Comparison of ENCODE assay signal across 28 cellular contexts in genomic region chr14:101945171-101945570, GRCh38. TPM values are rescaled to one million over a fixed set of nuclear protein-coding genes. Genes with fewer than 3 reads are reported as not detected.
DNase-seq lines count a peak whose midpoint lies in the region; ATAC-seq, FAIRE-seq and TF ChIP-seq lines count a peak whose summit lies in the region.
"Had no signal": no experiment of that assay in that cellular context is flagged by ENCODE, and none has a peak within 500 bp of the region (broad histone marks: within the 10 kb centered on the region; RNA-seq: fewer than 3 reads in every experiment).

No MANE protein-coding gene starts in this region.

- peaks cover 19% of the 10 kb centered on the region for H3K4me1 Mint-ChIP-seq in activated B cell treated with CpG ODN at 0.5 μM for 24 hours
- peaks cover 13% of the 10 kb centered on the region for H3K4me1 Mint-ChIP-seq in progenitor cell of endocrine pancreas (ENCODE audit: low read depth)

- peaks cover 11% of the 10 kb centered on the region for H3K36me3 Mint-ChIP-seq in activated B cell treated with CpG ODN at 0.5 μM for 24 hours (ENCODE audit: low read depth)
- no peaks in the 10 kb centered on the region for H3K36me3 Mint-ChIP-seq in progenitor cell of endocrine pancreas (ENCODE audit: insufficient read depth)

- H3K27ac Mint-ChIP-seq in activated B cell treated with CpG ODN at 0.5 μM for 24 hours (no peak overlapping the region), progenitor cell of endocrine pancreas (no peak overlapping the region)
- H3K27ac Mint-ChIP-seq: activated naive CD4-positive, alpha-beta T cell treated with anti-CD3 and anti-CD28 coated beads for 36 hours; CD8-positive, alpha-beta T cell had no signal

- 13 to 32% (median 26%) methylated on average over 5 of the region's 5 CpGs for WGBS in small intestine, 3 donors

- no peak overlapping the region for H3K4me3 ChIP-seq in small intestine (ENCODE audit: low read depth in 1 of 2, low read length in 2 of 2)
- H3K4me3 ChIP-seq: SK-N-MC, skin epidermis, tibial artery had no signal

- FAIRE-seq in small intestine (lab: Jason Lieb, UNC), result no peak
- FAIRE-seq: bronchial epithelial cell had no signal

- ATAC-seq in activated B cell treated with CpG ODN at 0.5 μM for 24 hours (ENCODE audit: low read depth) (no peak), HG02870 (IDR thresholded peaks at IDR 0.05; ENCODE audit: unreplicated experiment) (no peak), HG03520 (IDR thresholded peaks at IDR 0.05; ENCODE audit: unreplicated experiment) (no peak)
- ATAC-seq: CD8-positive, alpha-beta T cell; left colon had no signal

- H3K4me1 ChIP-seq in small intestine (ENCODE audit: control insufficient read depth in 2 of 2, insufficient read depth in 1 of 2, low read depth in 1 of 2, low read length in 1 of 2), result peaks cover 0 to 3% of the 10 kb centered on the region in 2 donors

- peaks cover 0 to 2% of the 10 kb centered on the region in 2 donors for H3K27me3 ChIP-seq in small intestine (ENCODE audit: control insufficient read depth in 2 of 2, insufficient read depth in 2 of 2, low read length in 2 of 2)

- H3K9me3 Mint-ChIP-seq in activated B cell treated with CpG ODN at 0.5 μM for 24 hours (no peaks in the 10 kb centered on the region), progenitor cell of endocrine pancreas (ENCODE audit: low read depth) (no peaks in the 10 kb centered on the region)
- H3K9me3 Mint-ChIP-seq: activated naive CD4-positive, alpha-beta T cell treated with anti-CD3 and anti-CD28 coated beads for 36 hours; CD8-positive, alpha-beta T cell had no signal

- no peaks in the 10 kb centered on the region for H3K36me3 ChIP-seq in small intestine (ENCODE audit: control insufficient read depth in 2 of 2, insufficient read depth in 2 of 2, low read length in 2 of 2)
- H3K36me3 ChIP-seq: tibial artery had no signal

- CTCF ChIA-PET in activated B cell treated with CpG ODN at 0.5 μM for 24 hours (lab: Charles Lee), result no interaction called here

- TF ChIP-seq CTCF in activated B cell treated with CpG ODN at 0.5 μM for 24 hours (IDR thresholded peaks at IDR 0.05) (no peak), progenitor cell of endocrine pancreas (IDR thresholded peaks at IDR 0.05; ENCODE audit: unreplicated experiment) (no peak)

- peak; percentile 21 for DNase-seq in activated effector memory CD4-positive, alpha-beta T cell treated with anti-CD3 and anti-CD28 coated beads, Interleukin-2, amount 50 U/mL, for 16 hours
- DNase-seq in activated effector memory CD4-positive, alpha-beta T cell treated with Interleukin-2 at 50 U/mL for 16 hours, result no peak
- DNase-seq in activated B cell treated with CpG ODN at 0.5 μM for 24 hours (no peak), iPS-NIHi11 (ENCODE audit: low spot score) (peak; percentile 59), progenitor cell of endocrine pancreas (ENCODE audit: low spot score, unreplicated experiment) (no peak), small intestine (no peak)
- DNase-seq: activated CD8-positive, alpha-beta memory T cell treated with anti-CD3 and anti-CD28 coated beads for 24 hours; activated naive CD4-positive, alpha-beta T cell treated with anti-CD3 and anti-CD28 coated beads for 36 hours; amniotic stem cell; CD8-positive, alpha-beta T cell; effector CD4-positive, alpha-beta T cell; GDM1; Kasumi-1; left colon; MV-4-11; NCI-H146; NCI-H2107; NCI-H446; NCI-H82; occipital lobe; OCI-M1 had no signal

- H3K27me3 Mint-ChIP-seq in activated B cell treated with CpG ODN at 0.5 μM for 24 hours, result peaks cover 33% of the 10 kb centered on the region
- peaks cover 49% of the 10 kb centered on the region for H3K27me3 Mint-ChIP-seq in progenitor cell of endocrine pancreas

- intact Hi-C loops in activated B cell treated with CpG ODN at 0.5 μM for 24 hours (cut with micrococcal nuclease), result no loop called here

- POLR2A ChIA-PET in activated B cell treated with CpG ODN at 0.5 μM for 24 hours (lab: Charles Lee), result no interaction called here

- H3K27ac ChIP-seq in small intestine (ENCODE audit: low read depth in 1 of 2, low read length in 1 of 2), result no peak overlapping the region
- H3K27ac ChIP-seq: epithelial cell of prostate, SK-N-MC, skin epidermis, tibial artery had no signal

- H3K4me3 Mint-ChIP-seq in activated B cell treated with CpG ODN at 0.5 μM for 24 hours (peak overlapping the region; percentile 32), progenitor cell of endocrine pancreas (ENCODE audit: low read depth) (peak overlapping the region; percentile 29)
- H3K4me3 Mint-ChIP-seq: CD8-positive, alpha-beta T cell had no signal

- no peaks in the 10 kb centered on the region for H3K9me3 ChIP-seq in small intestine (ENCODE audit: control insufficient read depth, low read depth)
- H3K9me3 ChIP-seq: tibial artery had no signal

RNA-seq across cellular contexts. Expression of gene DYNC1H1, which starts 19.2 kb away (rescaled TPM):
- total RNA-seq in activated B cell treated with CpG ODN at 0.5 μM for 24 hours (208 and 236 TPM in 2 replicates), progenitor cell of endocrine pancreas (501 and 519 TPM in 2 replicates)
- 100 to 1,000 TPM in 1 of 3 donors, 10 to 100 TPM in 2; 74.3 to 135 (median 96.2) TPM for polyA plus RNA-seq in small intestine

Comparison
In these comparisons a context has a peak if more than half of its experiments do, and no peak if none do; other contexts are left out.
1. DNase-seq: peak in activated effector memory CD4-positive, alpha-beta T cell treated with anti-CD3 and anti-CD28 coated beads, Interleukin-2, amount 50 U/mL, for 16 hours (single experiment) and iPS-NIHi11 (single experiment); none in activated effector memory CD4-positive, alpha-beta T cell treated with Interleukin-2 at 50 U/mL for 16 hours (single experiment), activated B cell treated with CpG ODN at 0.5 μM for 24 hours (single experiment), progenitor cell of endocrine pancreas (single experiment) and small intestine (single experiment).